20 cellular contexts compared by ENCODE assay signal in genomic region chr2:144848404-144848803, GRCh38.
"Had no signal": no experiment of that assay in that cellular context is flagged by ENCODE, and none has a peak within 500 bp of the region (broad histone marks: within the 10 kb centered on the region; RNA-seq: fewer than 3 reads in every experiment).

No MANE protein-coding gene starts in this region.

- ATAC-seq: gastrocnemius medialis; left cardiac atrium; left ventricle myocardium superior; psoas muscle; right lobe of liver; stimulated activated memory B cell treated with anti-CD40 and anti-IgM and Interleukin-4, amounts not matched to agents 10 μg/mL and 1 μg/mL and 100 μg/mL, for 72 hours had no signal

- DNase-seq: effector CD8-positive, alpha-beta T cell; gastrocnemius medialis; glutamatergic neuron; immature natural killer cell; kidney; left cardiac atrium; left ventricle myocardium superior; mesenchymal stem cell; naive B cell; psoas muscle; retina; right lobe of liver; spleen; stimulated activated CD4-positive, alpha-beta T cell treated with anti-CD3 and anti-CD28 coated beads, Interleukin-15, amount 100 ng/mL, for 24 hours; stimulated activated CD4-positive, alpha-beta T cell treated with anti-CD3 and anti-CD28 coated beads, Interleukin-1b, Interleukin-23, amount 100 ng/mL, for 48 hours; stimulated activated CD4-positive, alpha-beta T cell treated with anti-CD3 and anti-CD28 coated beads, Interleukin-4, amount 100 ng/mL, for 24 hours; tibial artery; upper lobe of left lung; uterus had no signal
